In the genomic region with DNA sequence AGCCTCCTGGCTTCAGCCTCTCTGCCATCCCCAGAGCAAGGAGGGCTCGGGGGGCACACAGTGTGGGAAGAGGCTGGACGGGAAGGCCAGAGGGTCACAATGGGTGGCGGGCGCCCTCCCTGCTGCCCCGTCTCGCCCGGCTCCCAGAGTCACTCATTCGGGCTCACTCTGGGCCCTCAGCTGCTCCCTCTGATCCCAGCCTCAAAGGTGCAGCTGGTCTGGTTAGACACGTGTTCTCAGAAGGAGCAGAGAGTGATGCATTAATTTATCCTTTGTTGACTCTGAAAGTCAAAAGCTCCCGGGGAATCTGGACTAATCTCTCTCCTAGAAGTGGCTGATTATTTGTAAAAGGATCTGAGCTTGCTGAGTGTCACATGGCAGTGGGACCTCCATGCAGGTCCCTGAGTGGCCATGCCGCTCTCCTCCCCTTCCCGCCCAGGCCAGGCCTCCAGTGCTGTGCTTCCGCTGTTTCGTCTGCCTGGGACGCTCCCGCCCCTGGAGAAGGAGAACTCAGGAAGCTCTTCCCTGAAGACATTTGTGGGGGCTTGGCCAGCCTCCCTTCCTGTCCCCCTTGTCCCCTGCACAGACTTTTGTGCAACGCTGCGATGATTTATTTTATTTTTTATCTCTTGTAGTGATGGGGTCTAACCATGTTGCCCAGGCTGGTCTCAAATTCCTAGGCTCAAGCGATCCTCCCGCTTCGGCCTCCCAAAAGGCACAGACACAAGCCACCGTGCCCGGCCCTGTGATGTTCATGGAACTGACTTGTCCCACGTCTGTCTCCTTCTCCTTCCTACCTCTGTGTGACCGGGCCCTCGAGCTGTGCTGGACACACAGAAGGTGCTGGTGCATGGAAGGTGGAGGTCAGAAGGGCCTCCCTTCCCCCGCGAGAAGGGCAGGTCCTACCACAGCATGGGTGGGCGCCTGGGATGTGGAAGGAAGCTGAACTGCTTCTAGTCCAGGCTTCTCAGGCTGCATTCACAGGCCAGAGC, we compare ENCODE assay signal across 2 cellular contexts.
TF ChIP-seq lines count a peak whose summit lies in the region.

No MANE protein-coding gene starts in this region.

TF ChIP-seq in IMR-90, 13 proteins besides CTCF, POLR2A, EP300 and RAD21:
- TF ChIP-seq BHLHE40 (IDR thresholded peaks at IDR 0.05; ENCODE audit: low read depth, low read length) (no peak), NFE2L2 (IDR thresholded peaks at IDR 0.05; ENCODE audit: low read depth, low read length) (no peak), MAFK (IDR thresholded peaks at IDR 0.05; ENCODE audit: low read depth, low read length) (no peak), FOS (IDR thresholded peaks at IDR 0.05; ENCODE audit: low read depth, low read length) (no peak), MXI1 (IDR thresholded peaks at IDR 0.05; ENCODE audit: borderline replicate concordance, low read depth, low read length) (no peak), CHD1 (IDR thresholded peaks at IDR 0.05; ENCODE audit: low read depth, low read length) (no peak), SMC3 (IDR thresholded peaks at IDR 0.05; ENCODE audit: low read depth, low read length) (no peak), RFX5 (IDR thresholded peaks at IDR 0.05; ENCODE audit: low read depth, low read length) (no peak), RCOR1 (IDR thresholded peaks at IDR 0.05; ENCODE audit: insufficient replicate concordance, low read length) (no peak), CEBPB (IDR thresholded peaks at IDR 0.05; ENCODE audit: low read depth, low read length) (no peak)
- TF ChIP-seq, protein P1, sequence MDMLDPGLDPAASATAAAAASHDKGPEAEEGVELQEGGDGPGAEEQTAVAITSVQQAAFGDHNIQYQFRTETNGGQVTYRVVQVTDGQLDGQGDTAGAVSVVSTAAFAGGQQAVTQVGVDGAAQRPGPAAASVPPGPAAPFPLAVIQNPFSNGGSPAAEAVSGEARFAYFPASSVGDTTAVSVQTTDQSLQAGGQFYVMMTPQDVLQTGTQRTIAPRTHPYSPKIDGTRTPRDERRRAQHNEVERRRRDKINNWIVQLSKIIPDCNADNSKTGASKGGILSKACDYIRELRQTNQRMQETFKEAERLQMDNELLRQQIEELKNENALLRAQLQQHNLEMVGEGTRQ (IDR thresholded peaks at IDR 0.05; ENCODE audit: low read depth, low read length) = no peak

TF ChIP-seq in endothelial cell of umbilical vein, 7 proteins besides CTCF, POLR2A, EP300 and RAD21:
- TF ChIP-seq GATA2 (IDR thresholded peaks at IDR 0.05; ENCODE audit: insufficient read depth, insufficient read length, low read depth, low read length) (no peak), FOS (IDR thresholded peaks at IDR 0.05; ENCODE audit: borderline replicate concordance, insufficient read depth, low read length) (no peak), JUN (IDR thresholded peaks at IDR 0.05; ENCODE audit: borderline replicate concordance, insufficient read depth, insufficient read length, low read depth) (no peak), POLR2AphosphoS5 (IDR thresholded peaks at IDR 0.05; ENCODE audit: insufficient read depth, low read depth, low read length) (peak; percentile 13), MYC (IDR thresholded peaks at IDR 0.05; ENCODE audit: low read depth, low read length) (no peak), EZH2 (IDR thresholded peaks at IDR 0.05; ENCODE audit: borderline replicate concordance, low read depth, low read length, severe bottlenecking) (no peak)
- TF ChIP-seq, protein P2, sequence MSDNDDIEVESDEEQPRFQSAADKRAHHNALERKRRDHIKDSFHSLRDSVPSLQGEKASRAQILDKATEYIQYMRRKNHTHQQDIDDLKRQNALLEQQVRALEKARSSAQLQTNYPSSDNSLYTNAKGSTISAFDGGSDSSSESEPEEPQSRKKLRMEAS (IDR thresholded peaks at IDR 0.05; ENCODE audit: insufficient read depth, insufficient read length) = no peak
